8 cellular contexts compared by ENCODE assay signal in the genomic region with DNA sequence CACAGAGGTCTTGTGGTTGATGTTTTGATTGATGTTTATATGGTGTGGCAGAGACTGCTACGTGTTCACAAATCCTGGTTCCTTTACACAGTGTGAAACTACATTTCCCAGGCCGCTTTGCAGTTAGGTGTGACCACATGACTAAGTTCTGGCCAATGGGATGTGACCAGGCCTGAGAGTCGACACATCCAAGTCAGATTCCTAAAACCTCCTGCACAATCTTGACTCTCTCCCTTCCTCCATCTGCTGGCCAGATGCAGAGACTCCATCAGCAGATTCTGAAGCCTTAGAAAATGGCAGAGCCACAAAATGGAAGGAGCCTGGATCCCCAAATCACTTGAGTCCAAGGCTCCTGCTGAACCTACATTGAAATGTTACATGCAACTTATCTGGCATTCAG. TPM values are rescaled to one million over a fixed set of nuclear protein-coding genes. Genes with fewer than 3 reads are reported as not detected.
DNase-seq lines count a peak whose midpoint lies in the region; ATAC-seq and TF ChIP-seq lines count a peak whose summit lies in the region.

No MANE protein-coding gene starts in this region.

- no peak overlapping the region for H4K91ac ChIP-seq in H9 (ENCODE audit: insufficient read length, low read depth, low read length)

- H4K8ac ChIP-seq in H9 (replicated peaks; ENCODE audit: insufficient read length, low read depth, low read length): no peak overlapping the region

- H3T11ph ChIP-seq in H9 (ENCODE audit: low read length): no peak overlapping the region

- H3K27me3 Mint-ChIP-seq in H9 (ENCODE audit: low read depth): no peaks in the 10 kb centered on the region
- peaks cover 0 to 2% of the 10 kb centered on the region in 2 donors for H3K27me3 Mint-ChIP-seq in CD4-positive, alpha-beta memory T cell

- no peak overlapping the region for H3K18ac ChIP-seq in H9 (ENCODE audit: insufficient read length, low read depth, low read length)

- H3K4me2 ChIP-seq in H9 (ENCODE audit: insufficient read depth, insufficient read length, low read length) (no peak overlapping the region), hepatocyte (no peak overlapping the region)

- H2BK5ac ChIP-seq in H9 (ENCODE audit: insufficient read length, low read length): no peak overlapping the region

- H3K9me3 Mint-ChIP-seq in H9: no peaks in the 10 kb centered on the region
- H3K9me3 Mint-ChIP-seq in CD4-positive, alpha-beta memory T cell: peaks cover 0 to 2% (median 0%) of the 10 kb centered on the region in 8 donors

- H3K27ac ChIP-seq in H9 (ENCODE audit: insufficient read length, low read depth, low read length) (no peak overlapping the region), hepatocyte (no peak overlapping the region), coronary artery (no peak overlapping the region)
- no peak overlapping the region for H3K27ac ChIP-seq in CD4-positive, alpha-beta memory T cell (ENCODE audit: low read depth, low read length)

- no CpG with 5 or more reads among the region's 3 CpGs for WGBS in H9 (ENCODE audit: extremely low coverage, insufficient read length, low lambda C conversion rate)
- 63% methylated on average over 3 of the region's 3 CpGs for WGBS in hepatocyte (ENCODE audit: low lambda C conversion rate, missing lambda C conversion rate)

- no peak overlapping the region for H2BK20ac ChIP-seq in H9 (ENCODE audit: low read depth, low read length, poor library complexity, severe bottlenecking)

- H3K4me1 ChIP-seq in H9 (ENCODE audit: insufficient read depth, low read length) (no peaks in the 10 kb centered on the region), hepatocyte (ENCODE audit: insufficient read depth) (no peaks in the 10 kb centered on the region)
- no peaks in the 10 kb centered on the region for H3K4me1 ChIP-seq in CD4-positive, alpha-beta memory T cell (ENCODE audit: insufficient read depth, low read length)

- H3K23me2 ChIP-seq in H9 (ENCODE audit: insufficient read length, low read depth, low read length, poor library complexity, severe bottlenecking): no peaks in the 10 kb centered on the region

- H3K36me3 Mint-ChIP-seq in H9 (ENCODE audit: insufficient read depth in 1 of 3, low read depth in 3 of 3): peaks cover 80 to 98% (median 94%) of the 10 kb centered on the region in 3 experiments
- peaks cover 0 to 2% of the 10 kb centered on the region in 2 donors for H3K36me3 Mint-ChIP-seq in CD4-positive, alpha-beta memory T cell

- H4K20me1 ChIP-seq in H9 (ENCODE audit: control insufficient read depth, insufficient read depth, insufficient read length) (no peaks in the 10 kb centered on the region), hepatocyte (ENCODE audit: insufficient read depth, poor library complexity, severe bottlenecking) (peaks cover 3% of the 10 kb centered on the region)

- H3K27me3 ChIP-seq in H9 (ENCODE audit: insufficient read depth, low read length) (no peaks in the 10 kb centered on the region), hepatocyte (no peaks in the 10 kb centered on the region)
- H3K27me3 ChIP-seq in CD4-positive, alpha-beta memory T cell (ENCODE audit: insufficient read depth, low read length): no peaks in the 10 kb centered on the region

- no peak overlapping the region for H2BK12ac ChIP-seq in H9 (ENCODE audit: insufficient read length, low read depth, low read length)

- H3K9ac ChIP-seq in H9 (ENCODE audit: extremely low read depth, insufficient read length, low read length): no peak overlapping the region

- no peaks in the 10 kb centered on the region for H3K36me3 ChIP-seq in hepatocyte (replicated peaks; ENCODE audit: insufficient read depth, low read depth)
- H3K36me3 ChIP-seq in CD4-positive, alpha-beta memory T cell (ENCODE audit: insufficient read depth, low read length): no peaks in the 10 kb centered on the region

- POLR2A ChIA-PET in CD4-positive, alpha-beta memory T cell (lab: Charles Lee; ENCODE audit: partially characterized antibody): interaction anchor here (1.1 to 1.7 kb wide), 2 partner anchors 13 to 14 kb away, joined by 4 read pairs; a partner anchor contains a TSS

- no peak overlapping the region for H3K4ac ChIP-seq in H9 (ENCODE audit: low read depth, low read length)

- no peak overlapping the region for H3K56ac ChIP-seq in H9 (ENCODE audit: insufficient read length, low read depth, low read length)

- TF ChIP-seq CTCF in H9 (conservative IDR thresholded peaks at IDR 0.05): peak; percentile 50; the same call in 2 of the 3 replicates
- TF ChIP-seq CTCF in hepatocyte (IDR thresholded peaks at IDR 0.05; ENCODE audit: poor library complexity): no peak
- TF ChIP-seq CTCF in coronary artery (IDR thresholded peaks at IDR 0.05): no peak

- DNase-seq in AG08396 (ENCODE audit: low spot score) (peak; percentile 88), H9 (peak; percentile 76), SW 1271 (lab: John Stamatoyannopoulos, UW) (peak; percentile 35 to 51), hepatocyte (ENCODE audit: low spot score) (peak; percentile 23), coronary artery (ENCODE audit: low spot score) (no peak)
- no peak for DNase-seq in CD4-positive, alpha-beta memory T cell
- no peak for DNase-seq in stimulated activated CD4-positive, alpha-beta T cell treated with anti-CD3 and anti-CD28 coated beads, Interleukin-2, amount 100 ng/mL, for 24 hours

- no peaks in the 10 kb centered on the region for H3K79me2 ChIP-seq in H9 (ENCODE audit: insufficient read depth, low read length)
- H3K79me2 ChIP-seq in hepatocyte: no peaks in the 10 kb centered on the region

- H2BK15ac ChIP-seq in H9 (ENCODE audit: low read depth, low read length): no peak overlapping the region

- H3K4me3 ChIP-seq in hepatocyte: no peak overlapping the region
- no peak overlapping the region for H3K4me3 ChIP-seq in CD4-positive, alpha-beta memory T cell (ENCODE audit: low read length in 2 of 2)
- H3K4me3 ChIP-seq in coronary artery: no peak overlapping the region

- 0 out of 5 replicates have a peak overlapping the region, but pooled peaks of 1 of the 2 experiments have one; percentile 10 for H3K4me3 Mint-ChIP-seq in H9
- no peak overlapping the region for H3K4me3 Mint-ChIP-seq in CD4-positive, alpha-beta memory T cell

- H4K5ac ChIP-seq in H9 (ENCODE audit: insufficient read length, low read depth, low read length): no peak overlapping the region

- no peaks in the 10 kb centered on the region for H3K9me2 ChIP-seq in hepatocyte (replicated peaks; ENCODE audit: insufficient read depth)

- no peak overlapping the region for H3K14ac ChIP-seq in H9 (ENCODE audit: insufficient read depth, low read length)

- H2AFZ ChIP-seq in H9 (ENCODE audit: low read length) (no peak overlapping the region), hepatocyte (no peak overlapping the region)

- H3K27ac Mint-ChIP-seq in H9: peak overlapping the region; percentile 84 to 94 (median 86); a peak in 6 of 7 replicates
- no peak overlapping the region for H3K27ac Mint-ChIP-seq in CD4-positive, alpha-beta memory T cell

- intact Hi-C loops in CD4-positive, alpha-beta memory T cell (cut with micrococcal nuclease): no loop called here

- peaks cover 3 to 4% of the 10 kb centered on the region in 2 experiments; a peak in 2 of 4 replicates for H3K4me1 Mint-ChIP-seq in H9
- peaks cover 2 to 9% (median 7%) of the 10 kb centered on the region in 4 donors for H3K4me1 Mint-ChIP-seq in CD4-positive, alpha-beta memory T cell

- no peak overlapping the region for H3K23ac ChIP-seq in H9 (ENCODE audit: insufficient read length, low read depth, low read length)

- H3K9me3 ChIP-seq in H9 (ENCODE audit: control insufficient read depth, low read depth, low read length) (no peaks in the 10 kb centered on the region), hepatocyte (ENCODE audit: low read depth) (no peaks in the 10 kb centered on the region)
- no peaks in the 10 kb centered on the region for H3K9me3 ChIP-seq in CD4-positive, alpha-beta memory T cell (ENCODE audit: control insufficient read depth in 1 of 2, low read length in 2 of 2)

- H3K79me1 ChIP-seq in H9 (ENCODE audit: insufficient read depth, low read depth, low read length, poor library complexity, severe bottlenecking): no peaks in the 10 kb centered on the region

- no peak for ATAC-seq in GM21737 (IDR thresholded peaks at IDR 0.05; ENCODE audit: unreplicated experiment)

- no peak overlapping the region for H2BK120ac ChIP-seq in H9 (ENCODE audit: low read depth, low read length, poor library complexity, severe bottlenecking)

- CTCF ChIA-PET in CD4-positive, alpha-beta memory T cell (lab: Charles Lee; ENCODE audit: partially characterized antibody): interaction anchor here (1.0 to 1.9 kb wide), 2 partner anchors 93 to 122 kb away, joined by 3 to 5 read pairs; no protein-coding TSS in a partner anchor

- no peak overlapping the region for H2AK5ac ChIP-seq in H9 (ENCODE audit: insufficient read length, low read length)

RNA-seq across cellular contexts. Expression of a gene that starts 12.6 kb away (rescaled TPM):
- total RNA-seq in H9 (2021): not detected in 2 replicates
- total RNA-seq in hepatocyte: 0.27 and 1.9 TPM in 2 replicates
- polyA plus RNA-seq in hepatocyte: 6.6 and 12.4 TPM in 2 replicates
- total RNA-seq in CD4-positive, alpha-beta memory T cell: 100 to 1,000 TPM; 330 to 347 TPM
- polyA plus RNA-seq in CD4-positive, alpha-beta memory T cell: 100 to 1,000 TPM; 109 to 192 TPM

RNA-seq across cellular contexts. Expression of a gene that starts 14.4 kb away (rescaled TPM):
- 118 and 126 TPM in 2 replicates for total RNA-seq in H9 (2021)
- 35.4 and 42.2 TPM in 2 replicates for total RNA-seq in hepatocyte
- polyA plus RNA-seq in hepatocyte: 36.1 and 41.4 TPM in 2 replicates
- not detected for total RNA-seq in CD4-positive, alpha-beta memory T cell
- not detected for polyA plus RNA-seq in CD4-positive, alpha-beta memory T cell

RNA-seq across cellular contexts. Expression of a gene that starts 15.8 kb away (rescaled TPM):
- 2.3 and 3.5 TPM in 2 replicates for total RNA-seq in H9 (2021)
- total RNA-seq in hepatocyte: 2.2 and 2.9 TPM in 2 replicates
- polyA plus RNA-seq in hepatocyte: 4.0 and 6.0 TPM in 2 replicates
- not detected for total RNA-seq in CD4-positive, alpha-beta memory T cell
- polyA plus RNA-seq in CD4-positive, alpha-beta memory T cell: not detected

RNA-seq across cellular contexts. Expression of a gene that starts 22.8 kb away (rescaled TPM):
- total RNA-seq in H9 (2021): 2.9 and 3.2 TPM in 2 replicates
- total RNA-seq in hepatocyte: 0.27 TPM in 1 of 2 replicates, not detected in the other
- polyA plus RNA-seq in hepatocyte: 0.27 and 1.1 TPM in 2 replicates
- total RNA-seq in CD4-positive, alpha-beta memory T cell: 1 to 10 TPM; 4.3 to 5.1 TPM
- polyA plus RNA-seq in CD4-positive, alpha-beta memory T cell: 1 to 10 TPM; 1.1 to 1.8 TPM

RNA-seq across cellular contexts. Expression of a gene that starts 40.2 kb away (rescaled TPM):
- total RNA-seq in H9 (2021): 0.39 TPM in 1 of 2 replicates, not detected in the other
- not detected in 2 replicates for total RNA-seq in hepatocyte
- not detected in 2 replicates for polyA plus RNA-seq in hepatocyte
- under 1 TPM; 0.23 to 0.69 TPM for total RNA-seq in CD4-positive, alpha-beta memory T cell
- not detected for polyA plus RNA-seq in CD4-positive, alpha-beta memory T cell

Comparison
In these comparisons a context has a peak if more than half of its experiments do, and no peak if none do; other contexts are left out.
1. DNase-seq: peak in AG08396 (single experiment), H9 (single experiment), SW 1271 (2 of 2) and hepatocyte (single experiment); none in CD4-positive, alpha-beta memory T cell (0 of 5), stimulated activated CD4-positive, alpha-beta T cell treated with anti-CD3 and anti-CD28 coated beads, Interleukin-2, amount 100 ng/mL, for 24 hours (0 of 2) and coronary artery (single experiment).
2. H3K27ac Mint-ChIP-seq: peak in H9 (3 of 3); none in CD4-positive, alpha-beta memory T cell (0 of 7).
3. RNA of a gene that starts 12.6 kb away (total RNA-seq): 330 to 347 TPM in CD4-positive, alpha-beta memory T cell; 0.27 to 1.9 TPM in hepatocyte and not detected in H9; every median in the first group is over 100 times any median in the second.
4. RNA of a gene that starts 14.4 kb away (total RNA-seq): 118 to 126 TPM in H9 and 35.4 to 42.2 TPM in hepatocyte; not detected in CD4-positive, alpha-beta memory T cell; every median in the first group is over 10 times any median in the second.